Comparison of ENCODE assay signal across 17 cellular contexts in the genomic region with DNA sequence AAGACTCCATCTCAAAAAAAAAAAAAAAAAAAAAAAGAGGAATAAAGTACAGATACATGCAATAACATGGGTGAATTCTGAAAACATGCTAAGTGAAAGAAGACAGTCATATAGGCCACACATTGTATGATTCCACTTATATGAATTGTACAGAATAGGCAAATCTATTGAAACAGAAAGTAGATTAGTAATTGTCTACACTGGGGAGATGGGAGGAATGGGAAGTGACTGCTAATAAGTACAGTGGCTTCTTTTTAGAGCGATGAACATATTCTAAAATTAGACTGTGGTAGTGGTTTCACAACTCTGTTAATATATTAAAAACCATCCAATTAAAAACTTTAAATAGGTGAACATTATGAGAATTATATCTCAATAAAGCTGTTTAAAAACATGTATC.
DNase-seq lines count a peak whose midpoint lies in the region; ATAC-seq and TF ChIP-seq lines count a peak whose summit lies in the region.
"Had no signal": no experiment of that assay in that cellular context is flagged by ENCODE, and none has a peak within 500 bp of the region (broad histone marks: within the 10 kb centered on the region; RNA-seq: fewer than 3 reads in every experiment).

No MANE protein-coding gene starts in this region.

- H3K4me1 Mint-ChIP-seq in T-helper 17 cell (no peaks in the 10 kb centered on the region), T-cell (no peaks in the 10 kb centered on the region)
- H3K4me1 Mint-ChIP-seq: WTC11 had no signal

- ATAC-seq in GM21367 (IDR thresholded peaks at IDR 0.05; ENCODE audit: unreplicated experiment) (peak; percentile 48), HG03432 (IDR thresholded peaks at IDR 0.05; ENCODE audit: unreplicated experiment) (peak; percentile 49), gastroesophageal sphincter (no peak), T-helper 17 cell (no peak), T-cell (replicated peaks in 1 of 4) (no peak)
- ATAC-seq: esophagus mucosa, WTC11 had no signal

- 13 to 15% methylated on average over 1 of the region's 1 CpG for WGBS in gastroesophageal sphincter (ENCODE audit: low coverage in 1 of 2), 2 donors

- CTCF ChIA-PET in T-cell (lab: Charles Lee): no interaction called here

- TF ChIP-seq CTCF in gastroesophageal sphincter (IDR thresholded peaks at IDR 0.05): no peak

- H3K36me3 Mint-ChIP-seq in T-helper 17 cell (ENCODE audit: low read depth): no peaks in the 10 kb centered on the region
- H3K36me3 Mint-ChIP-seq in T-cell: no peaks in the 10 kb centered on the region
- H3K36me3 Mint-ChIP-seq: activated naive CD8-positive, alpha-beta T cell; WTC11 had no signal

- H3K27ac ChIP-seq in ACC112 (ENCODE audit: low read depth, low read length) (peak overlapping the region; percentile 88), gastroesophageal sphincter (peak overlapping the region; percentile 72 to 80 (median 76))
- H3K27ac ChIP-seq: SK-N-MC, upper lobe of right lung had no signal

- peak overlapping the region; percentile 28 for H2AFZ ChIP-seq in ACC112 (ENCODE audit: low read length, unreplicated experiment)

- POLR2A ChIA-PET in T-cell (lab: Charles Lee): no interaction called here

- no peak for DNase-seq in NCI-H524 (lab: John Stamatoyannopoulos, UW)
- DNase-seq in T-helper 17 cell: no peak
- DNase-seq in mesenteric fat pad (ENCODE audit: low spot score): no peak
- no peak for DNase-seq in T-cell
- DNase-seq: activated CD8-positive, alpha-beta memory T cell treated with anti-CD3 and anti-CD28 coated beads, Interleukin-2, amount 50 U/mL, for 4 hours; cortex of kidney; NCI-H2107; occipital lobe; upper lobe of right lung had no signal

- H3K27me3 ChIP-seq in ACC112 (ENCODE audit: insufficient read depth, low read length): no peaks in the 10 kb centered on the region
- no peaks in the 10 kb centered on the region for H3K27me3 ChIP-seq in gastroesophageal sphincter
- H3K27me3 ChIP-seq: upper lobe of right lung had no signal

- H3K36me3 ChIP-seq in ACC112 (ENCODE audit: insufficient read depth, low read length) (no peaks in the 10 kb centered on the region), gastroesophageal sphincter (no peaks in the 10 kb centered on the region)
- H3K36me3 ChIP-seq: upper lobe of right lung had no signal

- TF ChIP-seq POLR2A in gastroesophageal sphincter (IDR thresholded peaks at IDR 0.05): no peak

- H3K27ac Mint-ChIP-seq in T-helper 17 cell: no peak overlapping the region
- H3K27ac Mint-ChIP-seq in T-cell: no peak overlapping the region
- H3K27ac Mint-ChIP-seq: activated naive CD8-positive, alpha-beta T cell; WTC11 had no signal

- no peaks in the 10 kb centered on the region for H3K9me3 ChIP-seq in gastroesophageal sphincter
- no peaks in the 10 kb centered on the region for H3K9me3 ChIP-seq in T-helper 17 cell (ENCODE audit: control insufficient read depth, low read length, poor library complexity, severe bottlenecking)
- H3K9me3 ChIP-seq: upper lobe of right lung had no signal

- H3K9me3 Mint-ChIP-seq in T-cell: peaks cover 0 to 8% (median 3%) of the 10 kb centered on the region in 3 donors
- H3K9me3 Mint-ChIP-seq: WTC11 had no signal

- H3K4me3 Mint-ChIP-seq in T-helper 17 cell (no peak overlapping the region), T-cell (no peak overlapping the region)
- H3K4me3 Mint-ChIP-seq: activated naive CD8-positive, alpha-beta T cell; WTC11 had no signal

- TF ChIP-seq EP300 in gastroesophageal sphincter (IDR thresholded peaks at IDR 0.05): no peak

- H3K79me2 ChIP-seq in ACC112 (ENCODE audit: control insufficient read depth, insufficient read depth, low read length, unreplicated experiment): no peaks in the 10 kb centered on the region

- H3K4me1 ChIP-seq in ACC112 (ENCODE audit: control insufficient read depth, insufficient read depth, low read length, unreplicated experiment) (peaks cover 34% of the 10 kb centered on the region), gastroesophageal sphincter (peaks cover 0 to 30% (median 0%) of the 10 kb centered on the region in 3 donors)
- H3K4me1 ChIP-seq: upper lobe of right lung had no signal

- H3K27me3 Mint-ChIP-seq in T-helper 17 cell: no peaks in the 10 kb centered on the region
- no peaks in the 10 kb centered on the region for H3K27me3 Mint-ChIP-seq in T-cell
- H3K27me3 Mint-ChIP-seq: activated naive CD8-positive, alpha-beta T cell had no signal

- H3K4me3 ChIP-seq in ACC112 (ENCODE audit: low read depth, low read length) (0 out of 2 replicates have a peak overlapping the region, but pooled peaks have one; percentile 36), gastroesophageal sphincter (no peak overlapping the region)
- H3K4me3 ChIP-seq: SK-N-MC, upper lobe of right lung had no signal

Comparison
In these comparisons a context has a peak if more than half of its experiments do, and no peak if none do; other contexts are left out.
1. ATAC-seq: peak in GM21367 (single experiment) and HG03432 (single experiment); none in gastroesophageal sphincter (single experiment), T-helper 17 cell (single experiment) and T-cell (0 of 4).